In the genomic region with DNA sequence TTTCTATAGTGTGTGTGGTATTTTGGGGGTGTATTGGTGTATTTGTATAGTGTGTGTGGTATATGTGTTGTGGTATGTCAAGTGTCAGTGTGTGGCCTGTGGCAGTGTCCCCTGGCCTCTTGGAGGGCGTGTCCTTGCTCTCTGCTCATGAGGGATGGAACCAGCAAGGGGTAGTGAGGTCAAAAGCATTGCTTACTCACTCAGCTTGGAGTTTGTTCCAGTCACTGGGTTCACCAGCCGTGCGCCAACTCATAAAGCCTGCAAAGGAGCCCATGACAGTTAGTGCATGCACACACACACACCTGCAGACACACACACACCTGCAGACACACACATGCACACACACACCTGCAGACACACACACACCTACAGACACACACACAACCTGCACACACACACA, we compare ENCODE assay signal across 28 cellular contexts. TPM values are rescaled to one million over a fixed set of nuclear protein-coding genes. Genes with fewer than 3 reads are reported as not detected.
"Had no signal": no experiment of that assay in that cellular context is flagged by ENCODE, and none has a peak within 500 bp of the region (broad histone marks: within the 10 kb centered on the region; RNA-seq: fewer than 3 reads in every experiment).

No MANE protein-coding gene starts in this region.

- DNase-seq: activated CD4-positive, alpha-beta T cell treated with anti-CD3 and anti-CD28 coated beads, Interleukin-2, amount 10 ng/mL, durations not matched to agents 24 days and 14 days; activated CD8-positive, alpha-beta memory T cell treated with anti-CD3 and anti-CD28 coated beads, Interleukin-2, amount 50 U/mL, for 4 hours; activated naive CD4-positive, alpha-beta T cell treated with anti-CD3 and anti-CD28 coated beads, Interleukin-2, amount 10 ng/mL, durations not matched to agents 7 days and 5 days; activated naive CD8-positive, alpha-beta T cell treated with anti-CD3 and anti-CD28 coated beads, Interleukin-2, amount 50 U/mL, for 24 hours; activated T-cell treated with anti-CD3 and anti-CD28 coated beads, Interleukin-2, amount 50 U/mL, for 4 hours; dermis blood vessel endothelial cell; effector CD8-positive, alpha-beta T cell; esophagus squamous epithelium; left ventricle myocardium inferior; natural killer cell; retina; sigmoid colon; stimulated activated CD4-positive, alpha-beta T cell treated with anti-CD3 and anti-CD28 coated beads, Interleukin-4, amount 100 ng/mL, for 1 hour; stimulated activated naive CD4-positive, alpha-beta T cell; T-helper 9 cell had no signal

- H3K27me3 ChIP-seq: cardiac muscle cell, sigmoid colon, SJSA1 had no signal

- H3K27ac Mint-ChIP-seq: activated CD4-positive, alpha-beta T cell treated with anti-CD3 and anti-CD28 coated beads, Interleukin-2, amount 10 ng/mL, durations not matched to agents 24 days and 14 days; activated naive CD4-positive, alpha-beta T cell treated with anti-CD3 and anti-CD28 coated beads, Interleukin-2, amount 10 ng/mL, durations not matched to agents 7 days and 5 days; activated naive CD8-positive, alpha-beta T cell treated with anti-CD3 and anti-CD28 coated beads, Interleukin-2, amount 50 U/mL, for 24 hours; activated T-helper 2 cell treated with anti-CD3 and anti-CD28 coated beads, Interferon-gamma antibody, Interleukin-2, Interleukin-4, amounts not matched to agents 10 μg/mL and 5 μg/mL and 100 μg/mL, durations not matched to agents 14 hours and 24 hours and 36 hours; mesothelial cell of epicardium; natural killer cell; progenitor cell of endocrine pancreas; type B pancreatic cell; WTC11 had no signal

- H3K27ac ChIP-seq: cardiac muscle cell, esophagus squamous epithelium, gastroesophageal sphincter, left ventricle myocardium inferior, sigmoid colon, SJSA1, thoracic aorta had no signal

- ATAC-seq: activated naive CD8-positive, alpha-beta T cell treated with anti-CD3 and anti-CD28 coated beads, Interleukin-2, amount 50 U/mL, for 24 hours; activated T-cell treated with anti-CD3 and anti-CD28 coated beads, Interleukin-2, amount 50 U/mL, for 4 hours; gastroesophageal sphincter; natural killer cell; WTC11 had no signal

- H3K4me1 ChIP-seq: gastroesophageal sphincter, left ventricle myocardium inferior, sigmoid colon, SJSA1 had no signal

- H3K36me3 ChIP-seq: cardiac muscle cell, esophagus squamous epithelium, gastroesophageal sphincter, left ventricle myocardium inferior, sigmoid colon, SJSA1, thoracic aorta had no signal

- H3K4me1 Mint-ChIP-seq: activated CD4-positive, alpha-beta T cell treated with anti-CD3 and anti-CD28 coated beads, Interleukin-2, amount 10 ng/mL, durations not matched to agents 24 days and 14 days; activated naive CD4-positive, alpha-beta T cell treated with anti-CD3 and anti-CD28 coated beads, Interleukin-2, amount 10 ng/mL, durations not matched to agents 7 days and 5 days; activated naive CD8-positive, alpha-beta T cell treated with anti-CD3 and anti-CD28 coated beads, Interleukin-2, amount 50 U/mL, for 24 hours; natural killer cell had no signal

- H3K4me3 ChIP-seq: cardiac muscle cell, esophagus squamous epithelium, gastroesophageal sphincter, left ventricle myocardium inferior, sigmoid colon, SJSA1, thoracic aorta had no signal

- H3K9me3 ChIP-seq: esophagus squamous epithelium, gastroesophageal sphincter, left ventricle myocardium inferior, sigmoid colon, SJSA1, thoracic aorta had no signal

- H3K4me3 Mint-ChIP-seq: activated CD4-positive, alpha-beta T cell treated with anti-CD3 and anti-CD28 coated beads, Interleukin-2, amount 10 ng/mL, durations not matched to agents 24 days and 14 days; activated naive CD4-positive, alpha-beta T cell treated with anti-CD3 and anti-CD28 coated beads, Interleukin-2, amount 10 ng/mL, durations not matched to agents 7 days and 5 days; activated naive CD8-positive, alpha-beta T cell treated with anti-CD3 and anti-CD28 coated beads, Interleukin-2, amount 50 U/mL, for 24 hours; activated T-cell treated with anti-CD3 and anti-CD28 coated beads, Interleukin-2, amount 50 U/mL, for 4 hours; mesothelial cell of epicardium; natural killer cell; type B pancreatic cell; WTC11 had no signal

- H3K9me3 Mint-ChIP-seq: activated CD4-positive, alpha-beta T cell treated with anti-CD3 and anti-CD28 coated beads, Interleukin-2, amount 10 ng/mL, durations not matched to agents 24 days and 14 days; activated naive CD8-positive, alpha-beta T cell treated with anti-CD3 and anti-CD28 coated beads, Interleukin-2, amount 50 U/mL, for 24 hours; activated T-cell treated with anti-CD3 and anti-CD28 coated beads, Interleukin-2, amount 50 U/mL, for 4 hours; activated T-helper 2 cell treated with anti-CD3 and anti-CD28 coated beads, Interferon-gamma antibody, Interleukin-2, Interleukin-4, amounts not matched to agents 10 μg/mL and 5 μg/mL and 100 μg/mL, durations not matched to agents 14 hours and 24 hours and 36 hours; mesothelial cell of epicardium; natural killer cell; type B pancreatic cell had no signal

- H3K36me3 Mint-ChIP-seq: activated naive CD4-positive, alpha-beta T cell treated with anti-CD3 and anti-CD28 coated beads, Interleukin-2, amount 10 ng/mL, durations not matched to agents 7 days and 5 days; mesothelial cell of epicardium; natural killer cell; type B pancreatic cell; WTC11 had no signal

- H3K27me3 Mint-ChIP-seq: activated CD4-positive, alpha-beta T cell treated with anti-CD3 and anti-CD28 coated beads, Interleukin-2, amount 10 ng/mL, durations not matched to agents 24 days and 14 days; type B pancreatic cell had no signal

RNA-seq across cellular contexts. Expression of a gene that starts 4.3 kb away (rescaled TPM):
- total RNA-seq: activated CD4-positive, alpha-beta T cell treated with anti-CD3 and anti-CD28 coated beads, Interleukin-2, amount 10 ng/mL, durations not matched to agents 24 days and 14 days; activated T-cell treated with anti-CD3 and anti-CD28 coated beads, Interleukin-2, amount 50 U/mL, for 4 hours; activated T-helper 2 cell treated with anti-CD3 and anti-CD28 coated beads, Interferon-gamma antibody, Interleukin-2, Interleukin-4, amounts not matched to agents 10 μg/mL and 5 μg/mL and 100 μg/mL, durations not matched to agents 14 hours and 24 hours and 36 hours; dermis blood vessel endothelial cell; left ventricle myocardium inferior; lung microvascular endothelial cell; natural killer cell; osteoblast; sigmoid colon; SJSA1; T-helper 1 cell treated with Interleukin-12 subunit alpha and Interleukin-12 subunit beta and Interleukin-4 antibody, amounts not matched to agents 30 ng/mL and 1 ng/mL, for 36 hours; thoracic aorta had no signal
- polyA plus RNA-seq: cardiac muscle cell had no signal

RNA-seq across cellular contexts. Expression of a gene that starts 43.7 kb away (rescaled TPM):
- total RNA-seq: activated CD4-positive, alpha-beta T cell treated with anti-CD3 and anti-CD28 coated beads, Interleukin-2, amount 10 ng/mL, durations not matched to agents 24 days and 14 days; activated T-cell treated with anti-CD3 and anti-CD28 coated beads, Interleukin-2, amount 50 U/mL, for 4 hours; activated T-helper 2 cell treated with anti-CD3 and anti-CD28 coated beads, Interferon-gamma antibody, Interleukin-2, Interleukin-4, amounts not matched to agents 10 μg/mL and 5 μg/mL and 100 μg/mL, durations not matched to agents 14 hours and 24 hours and 36 hours; cardiac muscle cell; dermis blood vessel endothelial cell; esophagus squamous epithelium; left ventricle myocardium inferior; lung microvascular endothelial cell; natural killer cell; osteoblast; sigmoid colon; SJSA1; T-helper 1 cell treated with Interleukin-12 subunit alpha and Interleukin-12 subunit beta and Interleukin-4 antibody, amounts not matched to agents 30 ng/mL and 1 ng/mL, for 36 hours; thoracic aorta; WTC11 had no signal
- polyA plus RNA-seq: cardiac muscle cell, keratinocyte had no signal

RNA-seq across cellular contexts. Expression of a gene that starts 49.5 kb away (rescaled TPM):
- total RNA-seq: activated CD4-positive, alpha-beta T cell treated with anti-CD3 and anti-CD28 coated beads, Interleukin-2, amount 10 ng/mL, durations not matched to agents 24 days and 14 days; activated T-cell treated with anti-CD3 and anti-CD28 coated beads, Interleukin-2, amount 50 U/mL, for 4 hours; activated T-helper 2 cell treated with anti-CD3 and anti-CD28 coated beads, Interferon-gamma antibody, Interleukin-2, Interleukin-4, amounts not matched to agents 10 μg/mL and 5 μg/mL and 100 μg/mL, durations not matched to agents 14 hours and 24 hours and 36 hours; cardiac muscle cell; dermis blood vessel endothelial cell; esophagus squamous epithelium; gastroesophageal sphincter; left ventricle myocardium inferior; lung microvascular endothelial cell; mesothelial cell of epicardium; natural killer cell; osteoblast; progenitor cell of endocrine pancreas; sigmoid colon; SJSA1; T-helper 1 cell treated with Interleukin-12 subunit alpha and Interleukin-12 subunit beta and Interleukin-4 antibody, amounts not matched to agents 30 ng/mL and 1 ng/mL, for 36 hours; thoracic aorta; WTC11 had no signal
- polyA plus RNA-seq: cardiac muscle cell, keratinocyte, sigmoid colon had no signal
